1 cellular context compared by ENCODE assay signal in the genomic region with DNA sequence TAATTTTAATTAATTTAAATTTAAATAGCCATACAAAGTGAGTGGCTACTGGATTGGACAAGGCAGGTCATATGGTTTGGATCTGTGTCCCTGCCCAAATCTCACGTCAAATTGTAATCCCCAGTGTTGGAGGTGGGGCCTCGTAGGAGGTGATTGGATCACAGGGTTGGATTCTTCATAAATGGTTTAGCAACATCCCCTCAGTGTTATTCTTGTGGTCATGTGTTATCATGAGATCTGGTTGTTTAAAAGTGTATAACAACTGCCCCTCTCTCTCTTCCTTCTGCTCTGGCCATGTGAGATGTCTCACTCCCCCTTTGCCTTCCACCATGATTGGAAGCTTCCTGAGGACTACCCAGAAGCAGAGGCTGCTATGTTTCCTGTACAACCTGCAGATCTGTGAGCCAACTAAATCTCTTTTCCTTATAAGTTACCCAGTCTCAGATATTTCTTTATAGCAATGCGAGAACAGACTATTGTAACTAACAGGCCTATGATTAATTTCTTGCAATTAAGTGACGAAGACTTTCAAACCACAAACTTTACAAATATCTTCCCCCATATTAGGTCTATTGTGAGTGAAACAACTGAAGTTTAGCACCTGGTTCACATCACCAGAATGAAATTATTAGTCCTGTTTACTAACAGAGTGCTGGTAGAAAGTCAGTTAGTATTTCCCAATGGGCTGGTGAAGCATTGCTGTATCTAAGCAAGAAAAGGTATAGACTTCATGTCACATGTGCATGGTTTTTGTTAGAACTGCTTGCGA.
TF ChIP-seq lines count a peak whose summit lies in the region.

No MANE protein-coding gene starts in this region.

TF ChIP-seq in HCT116, 20 proteins besides CTCF, POLR2A, EP300 and RAD21:
- TF ChIP-seq SIN3A (IDR thresholded peaks at IDR 0.05; ENCODE audit: low read depth) (no peak), ZNF274 (IDR thresholded peaks at IDR 0.05; ENCODE audit: low read depth, low read length) (no peak), CEBPB (IDR thresholded peaks at IDR 0.05; ENCODE audit: low read depth) (no peak), EZH2phosphoT487 (IDR thresholded peaks at IDR 0.05; ENCODE audit: borderline replicate concordance) (no peak), SP1 (IDR thresholded peaks at IDR 0.05; ENCODE audit: low read depth) (no peak), TCF7L2 (IDR thresholded peaks at IDR 0.05; ENCODE audit: borderline replicate concordance, extremely low read depth, insufficient read depth, insufficient read length) (no peak), EZH2 (IDR thresholded peaks at IDR 0.05) (no peak), ATF3 (IDR thresholded peaks at IDR 0.05) (no peak), JUND (IDR thresholded peaks at IDR 0.05) (no peak)
- TF ChIP-seq, protein P1, sequence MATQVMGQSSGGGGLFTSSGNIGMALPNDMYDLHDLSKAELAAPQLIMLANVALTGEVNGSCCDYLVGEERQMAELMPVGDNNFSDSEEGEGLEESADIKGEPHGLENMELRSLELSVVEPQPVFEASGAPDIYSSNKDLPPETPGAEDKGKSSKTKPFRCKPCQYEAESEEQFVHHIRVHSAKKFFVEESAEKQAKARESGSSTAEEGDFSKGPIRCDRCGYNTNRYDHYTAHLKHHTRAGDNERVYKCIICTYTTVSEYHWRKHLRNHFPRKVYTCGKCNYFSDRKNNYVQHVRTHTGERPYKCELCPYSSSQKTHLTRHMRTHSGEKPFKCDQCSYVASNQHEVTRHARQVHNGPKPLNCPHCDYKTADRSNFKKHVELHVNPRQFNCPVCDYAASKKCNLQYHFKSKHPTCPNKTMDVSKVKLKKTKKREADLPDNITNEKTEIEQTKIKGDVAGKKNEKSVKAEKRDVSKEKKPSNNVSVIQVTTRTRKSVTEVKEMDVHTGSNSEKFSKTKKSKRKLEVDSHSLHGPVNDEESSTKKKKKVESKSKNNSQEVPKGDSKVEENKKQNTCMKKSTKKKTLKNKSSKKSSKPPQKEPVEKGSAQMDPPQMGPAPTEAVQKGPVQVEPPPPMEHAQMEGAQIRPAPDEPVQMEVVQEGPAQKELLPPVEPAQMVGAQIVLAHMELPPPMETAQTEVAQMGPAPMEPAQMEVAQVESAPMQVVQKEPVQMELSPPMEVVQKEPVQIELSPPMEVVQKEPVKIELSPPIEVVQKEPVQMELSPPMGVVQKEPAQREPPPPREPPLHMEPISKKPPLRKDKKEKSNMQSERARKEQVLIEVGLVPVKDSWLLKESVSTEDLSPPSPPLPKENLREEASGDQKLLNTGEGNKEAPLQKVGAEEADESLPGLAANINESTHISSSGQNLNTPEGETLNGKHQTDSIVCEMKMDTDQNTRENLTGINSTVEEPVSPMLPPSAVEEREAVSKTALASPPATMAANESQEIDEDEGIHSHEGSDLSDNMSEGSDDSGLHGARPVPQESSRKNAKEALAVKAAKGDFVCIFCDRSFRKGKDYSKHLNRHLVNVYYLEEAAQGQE (IDR thresholded peaks at IDR 0.05; ENCODE audit: low read depth) = no peak
TF ChIP-seq in HCT116: peak in this region for 0.
